In the genomic region with DNA sequence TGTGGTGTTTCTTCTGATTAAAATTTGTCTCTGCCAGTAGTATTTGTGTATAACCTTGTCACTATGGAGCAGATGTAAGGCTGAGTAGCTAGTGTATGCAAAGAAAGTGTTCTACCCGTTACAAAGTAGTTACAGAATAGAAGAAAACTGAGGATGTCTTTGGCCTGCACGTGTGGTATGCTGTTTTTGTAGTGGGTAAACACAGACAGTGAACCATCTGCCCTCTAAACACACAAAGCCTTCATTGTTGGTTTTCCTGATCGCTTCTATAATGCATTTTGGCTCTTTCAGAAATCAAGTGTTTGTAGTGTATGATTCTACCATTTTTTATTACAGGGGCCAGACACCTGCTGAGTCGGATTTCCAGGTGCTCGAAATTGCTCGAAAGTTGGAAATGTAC, we compare ENCODE assay signal across 18 cellular contexts.
DNase-seq lines count a peak whose midpoint lies in the region; ATAC-seq lines count a peak whose summit lies in the region.
"Had no signal": no experiment of that assay in that cellular context is flagged by ENCODE, and none has a peak within 500 bp of the region (broad histone marks: within the 10 kb centered on the region; RNA-seq: fewer than 3 reads in every experiment).

No MANE protein-coding gene starts in this region.

- no peaks in the 10 kb centered on the region for H3K27me3 Mint-ChIP-seq in activated CD4-positive, alpha-beta T cell treated with anti-CD3 and anti-CD28 coated beads for 36 hours
- H3K27me3 Mint-ChIP-seq: activated naive CD4-positive, alpha-beta T cell treated with anti-CD3 and anti-CD28 coated beads, Interleukin-2, amount 10 ng/mL, durations not matched to agents 7 days and 5 days had no signal

- H3K4me1 ChIP-seq in Karpas-422 (ENCODE audit: low read length) = peaks cover 3% of the 10 kb centered on the region

- no peak overlapping the region for H3K27ac Mint-ChIP-seq in activated CD4-positive, alpha-beta T cell treated with anti-CD3 and anti-CD28 coated beads for 36 hours
- H3K27ac Mint-ChIP-seq: activated naive CD4-positive, alpha-beta T cell treated with anti-CD3 and anti-CD28 coated beads, Interleukin-2, amount 10 ng/mL, durations not matched to agents 7 days and 5 days; GM23338 had no signal

- no peak overlapping the region for H3K9ac ChIP-seq in Karpas-422 (ENCODE audit: low read length)

- H3K9me2 ChIP-seq in Karpas-422 (replicated peaks; ENCODE audit: insufficient read depth, low read length) = no peaks in the 10 kb centered on the region

- no peaks in the 10 kb centered on the region for H3K9me3 ChIP-seq in Karpas-422 (ENCODE audit: low read length)
- H3K9me3 ChIP-seq: neutrophil had no signal

- POLR2A ChIA-PET in activated CD4-positive, alpha-beta T cell treated with anti-CD3 and anti-CD28 coated beads for 36 hours (lab: Charles Lee) = no interaction called here

- H2AFZ ChIP-seq in Karpas-422 (ENCODE audit: low read length) = no peak overlapping the region
- H2AFZ ChIP-seq: GM23338 had no signal

- intact Hi-C loops in activated CD4-positive, alpha-beta T cell treated with anti-CD3 and anti-CD28 coated beads for 36 hours (cut with DNase I, micrococcal nuclease) = no loop called here
- intact Hi-C loops in left ventricle myocardium superior (cut with micrococcal nuclease) = no loop called here

- no peak for ATAC-seq in HG02852 (IDR thresholded peaks at IDR 0.05; ENCODE audit: unreplicated experiment)
- no peak for ATAC-seq in activated CD4-positive, alpha-beta T cell treated with anti-CD3 and anti-CD28 coated beads for 36 hours
- ATAC-seq in GM18519 (IDR thresholded peaks at IDR 0.05; ENCODE audit: low FRiP score, unreplicated experiment) = no peak
- no peak for ATAC-seq in left ventricle myocardium superior
- ATAC-seq: GM12878, GM23338, K562, left cardiac atrium, sciatic nerve had no signal

- no peaks in the 10 kb centered on the region for H3K27me3 ChIP-seq in Karpas-422 (ENCODE audit: low read length)
- H3K27me3 ChIP-seq: neutrophil had no signal

- DNase-seq in Karpas-422 (peak; percentile 26), NCI-H2029 treated with DMSO at 0.1 percent for 48 hours (lab: John Stamatoyannopoulos, UW) (peak; percentile 93), NCI-H748 treated with DMSO at 0.1 percent for 48 hours (lab: John Stamatoyannopoulos, UW) (peak; percentile 98), pons (ENCODE audit: low spot score) (peak; percentile 85), left ventricle myocardium superior (no peak)
- no peak for DNase-seq in activated CD4-positive, alpha-beta T cell treated with anti-CD3 and anti-CD28 coated beads for 36 hours
- DNase-seq: activated CD4-positive, alpha-beta T cell treated with anti-CD3 and anti-CD28 coated beads, Interleukin-2, amount 50 U/mL, for 4 hours; activated naive CD4-positive, alpha-beta T cell treated with anti-CD3 and anti-CD28 coated beads, Interleukin-2, amount 10 ng/mL, durations not matched to agents 7 days and 5 days; GDM1; left cardiac atrium had no signal

- peaks cover 5% of the 10 kb centered on the region for H3K9me3 Mint-ChIP-seq in activated CD4-positive, alpha-beta T cell treated with anti-CD3 and anti-CD28 coated beads for 36 hours (ENCODE audit: low read depth)
- H3K9me3 Mint-ChIP-seq: GM23338 had no signal

- peaks cover 12% of the 10 kb centered on the region; the same call in 1 of the 2 replicates for H3K36me3 ChIP-seq in Karpas-422 (ENCODE audit: insufficient read depth, low read length)

- no peaks in the 10 kb centered on the region for H3K4me1 Mint-ChIP-seq in activated CD4-positive, alpha-beta T cell treated with anti-CD3 and anti-CD28 coated beads for 36 hours
- H3K4me1 Mint-ChIP-seq: activated naive CD4-positive, alpha-beta T cell treated with anti-CD3 and anti-CD28 coated beads, Interleukin-2, amount 10 ng/mL, durations not matched to agents 7 days and 5 days; GM23338 had no signal

- CTCF ChIA-PET in activated CD4-positive, alpha-beta T cell treated with anti-CD3 and anti-CD28 coated beads for 36 hours (lab: Charles Lee) = no interaction called here

- no peaks in the 10 kb centered on the region for H3K79me2 ChIP-seq in Karpas-422 (ENCODE audit: low read length)

- H3K4me3 Mint-ChIP-seq in activated CD4-positive, alpha-beta T cell treated with anti-CD3 and anti-CD28 coated beads for 36 hours = no peak overlapping the region
- H3K4me3 Mint-ChIP-seq: activated naive CD4-positive, alpha-beta T cell treated with anti-CD3 and anti-CD28 coated beads, Interleukin-2, amount 10 ng/mL, durations not matched to agents 7 days and 5 days; GM23338 had no signal

- H3K4me3 ChIP-seq in Karpas-422 (ENCODE audit: low read length) = no peak overlapping the region
- H3K4me3 ChIP-seq: GM12878, GM23338, K562 had no signal

- H4K20me1 ChIP-seq in Karpas-422 (ENCODE audit: insufficient read depth, low read depth, low read length) = no peaks in the 10 kb centered on the region

- no peak overlapping the region for H3K4me2 ChIP-seq in Karpas-422 (ENCODE audit: low read depth, low read length, poor library complexity, severe bottlenecking)
- H3K4me2 ChIP-seq: GM23338 had no signal

- no peak overlapping the region for H3K27ac ChIP-seq in Karpas-422 (ENCODE audit: low read length)
- H3K27ac ChIP-seq: HL-60, neutrophil had no signal

- peaks cover 64% of the 10 kb centered on the region for H3K36me3 Mint-ChIP-seq in activated CD4-positive, alpha-beta T cell treated with anti-CD3 and anti-CD28 coated beads for 36 hours (ENCODE audit: low read depth)

Comparison
In these comparisons a context has a peak if more than half of its experiments do, and no peak if none do; other contexts are left out.
1. DNase-seq: peak in Karpas-422 (single experiment), NCI-H2029 treated with DMSO at 0.1 percent for 48 hours (single experiment), NCI-H748 treated with DMSO at 0.1 percent for 48 hours (single experiment) and pons (single experiment); none in activated CD4-positive, alpha-beta T cell treated with anti-CD3 and anti-CD28 coated beads for 36 hours (single experiment) and left ventricle myocardium superior (single experiment).